Comparison of ENCODE assay signal across 9 cellular contexts in genomic region chr10:124064676-124065075, GRCh38. TPM values are rescaled to one million over a fixed set of nuclear protein-coding genes. Genes with fewer than 3 reads are reported as not detected.
DNase-seq lines count a peak whose midpoint lies in the region; ATAC-seq, FAIRE-seq and TF ChIP-seq lines count a peak whose summit lies in the region.
"Had no signal": no experiment of that assay in that cellular context is flagged by ENCODE, and none has a peak within 500 bp of the region (broad histone marks: within the 10 kb centered on the region; RNA-seq: fewer than 3 reads in every experiment).

No MANE protein-coding gene starts in this region.

- H3K27ac Mint-ChIP-seq in IgD-negative memory B cell (peak overlapping the region; percentile 25 to 93 (median 80)), activated B cell treated with CpG ODN at 0.5 μM for 24 hours (peak overlapping the region; percentile 87), memory B cell (peak overlapping the region; percentile 91)

- intact Hi-C loops in activated B cell treated with CpG ODN at 0.5 μM for 24 hours (cut with micrococcal nuclease): no loop called here

- TF ChIP-seq EP300 in A549 (IDR thresholded peaks at IDR 0.05): no peak

- H3K9me3 Mint-ChIP-seq in IgD-negative memory B cell (no peaks in the 10 kb centered on the region), activated B cell treated with CpG ODN at 0.5 μM for 24 hours (no peaks in the 10 kb centered on the region), memory B cell (no peaks in the 10 kb centered on the region)

- H3K4me1 Mint-ChIP-seq in IgD-negative memory B cell (peaks cover 50 to 51% (median 50%) of the 10 kb centered on the region in 3 donors), activated B cell treated with CpG ODN at 0.5 μM for 24 hours (peaks cover 68% of the 10 kb centered on the region), memory B cell (peaks cover 34% of the 10 kb centered on the region)

- WGBS in A549 (ENCODE audit: missing lambda C conversion rate): 90% methylated on average over 6 of the region's 6 CpGs

- FAIRE-seq in A549 (lab: Jason Lieb, UNC): no peak
- FAIRE-seq in RCC 7860 (lab: Jason Lieb, UNC): no peak

- peak overlapping the region; percentile 58 for H3K4me2 ChIP-seq in A549

- DNase-seq in A549 (ENCODE audit: low read depth in 1 of 2, low spot score in 1 of 2): no peak
- DNase-seq in activated B cell treated with CpG ODN at 0.5 μM for 24 hours: no peak
- peak in 1 of 2 donors; percentile 20 for DNase-seq in memory B cell (ENCODE audit: low spot score in 2 of 2)
- DNase-seq in NCI-H128 (lab: John Stamatoyannopoulos, UW; ENCODE audit: unreplicated experiment): no peak
- DNase-seq in RCC 7860 (ENCODE audit: low spot score): no peak
- DNase-seq: cortex of kidney had no signal

- peaks cover 16% of the 10 kb centered on the region for H3K4me1 ChIP-seq in A549

- TF ChIP-seq CTCF in A549 (IDR thresholded peaks at IDR 0.05) (no peak), activated B cell treated with CpG ODN at 0.5 μM for 24 hours (IDR thresholded peaks at IDR 0.05) (no peak)

- peak overlapping the region in 1 of 2 experiments; percentile 45; a peak in 2 of 6 replicates for H3K27ac ChIP-seq in A549

- no peak for ATAC-seq in A549
- ATAC-seq in activated B cell treated with CpG ODN at 0.5 μM for 24 hours (ENCODE audit: low read depth): peak; percentile 61
- ATAC-seq in memory B cell (ENCODE audit: low read depth): peak; percentile 81
- ATAC-seq in GM21717 (IDR thresholded peaks at IDR 0.05; ENCODE audit: unreplicated experiment): no peak
- no peak for ATAC-seq in GM21825 (IDR thresholded peaks at IDR 0.05; ENCODE audit: unreplicated experiment)

- H3K9me3 ChIP-seq in A549: no peaks in the 10 kb centered on the region

- CTCF ChIA-PET in A549 (lab: Yijun Ruan, JAX): no interaction called here
- CTCF ChIA-PET in activated B cell treated with CpG ODN at 0.5 μM for 24 hours (lab: Charles Lee): no interaction called here

- peak overlapping the region; percentile 3 to 89 (median 78) for H3K4me3 Mint-ChIP-seq in IgD-negative memory B cell
- peak overlapping the region; percentile 58 for H3K4me3 Mint-ChIP-seq in activated B cell treated with CpG ODN at 0.5 μM for 24 hours
- H3K4me3 Mint-ChIP-seq in memory B cell: peak overlapping the region; percentile 88

- POLR2A ChIA-PET in A549 (lab: Yijun Ruan, JAX): interaction anchor here (1.3 kb wide), 1 partner anchor 22 kb away, joined by 3 read pairs; no protein-coding TSS in a partner anchor
- POLR2A ChIA-PET in activated B cell treated with CpG ODN at 0.5 μM for 24 hours (lab: Charles Lee): interaction anchor here (0.8 to 1.5 kb wide), 4 partner anchors 29 to 823 kb away, joined by 3 to 7 read pairs (median 4); partner anchors contain the start of gene CHST15

- no peaks in the 10 kb centered on the region for H3K27me3 Mint-ChIP-seq in IgD-negative memory B cell
- H3K27me3 Mint-ChIP-seq in activated B cell treated with CpG ODN at 0.5 μM for 24 hours: no peaks in the 10 kb centered on the region
- no peaks in the 10 kb centered on the region for H3K27me3 Mint-ChIP-seq in memory B cell

- peaks cover 13% of the 10 kb centered on the region for H3K36me3 Mint-ChIP-seq in IgD-negative memory B cell
- H3K36me3 Mint-ChIP-seq in activated B cell treated with CpG ODN at 0.5 μM for 24 hours (ENCODE audit: low read depth): no peaks in the 10 kb centered on the region
- H3K36me3 Mint-ChIP-seq in memory B cell: peaks cover 2% of the 10 kb centered on the region

- no peak for TF ChIP-seq RAD21 in A549 (conservative IDR thresholded peaks at IDR 0.05 in 1 of 2, IDR thresholded peaks at IDR 0.05 in 1 of 2)

- TF ChIP-seq POLR2A in A549 (IDR thresholded peaks at IDR 0.05; ENCODE audit: low read length): no peak

- no peak overlapping the region for H3K4me3 ChIP-seq in A549

TF ChIP-seq in A549, 52 proteins besides CTCF, POLR2A, EP300 and RAD21:
- no peak for TF ChIP-seq EHF (CRISPR knock-in tag; IDR thresholded peaks at IDR 0.05)
- TF ChIP-seq, protein P1, sequence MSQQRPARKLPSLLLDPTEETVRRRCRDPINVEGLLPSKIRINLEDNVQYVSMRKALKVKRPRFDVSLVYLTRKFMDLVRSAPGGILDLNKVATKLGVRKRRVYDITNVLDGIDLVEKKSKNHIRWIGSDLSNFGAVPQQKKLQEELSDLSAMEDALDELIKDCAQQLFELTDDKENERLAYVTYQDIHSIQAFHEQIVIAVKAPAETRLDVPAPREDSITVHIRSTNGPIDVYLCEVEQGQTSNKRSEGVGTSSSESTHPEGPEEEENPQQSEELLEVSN (IDR thresholded peaks at IDR 0.05; ENCODE audit: borderline replicate concordance, low read depth): no peak
- TF ChIP-seq GATA3 (IDR thresholded peaks at IDR 0.05; ENCODE audit: borderline replicate concordance): no peak
- no peak for TF ChIP-seq ZC3H11A (IDR thresholded peaks at IDR 0.05)
- TF ChIP-seq RNF2 (IDR thresholded peaks at IDR 0.05; ENCODE audit: borderline replicate concordance, low read depth): no peak
- TF ChIP-seq CHD2 (IDR thresholded peaks at IDR 0.05; ENCODE audit: low read length, partially characterized antibody): no peak
- TF ChIP-seq SREBF2 (IDR thresholded peaks at IDR 0.05): no peak
- no peak for TF ChIP-seq USF2 (IDR thresholded peaks at IDR 0.05)

RNA-seq across cellular contexts. Expression of gene CHST15, which starts 28.7 kb away (rescaled TPM):
- polyA plus RNA-seq in A549 (2011; rRNA removed): 10.3 and 10.4 TPM in 2 replicates
- 2.5 and 3.2 TPM in 2 replicates for polyA plus RNA-seq in A549 (2012; cell fraction: cytosol; rRNA removed)
- 3.5 and 4.5 TPM in 2 replicates for polyA plus RNA-seq in A549 (2012; cell fraction: nucleus; rRNA removed)
- polyA plus RNA-seq in A549 (2017; fragmentation: RNase III; extraction: RNeasy Plus Mini Kit Qiagen cat#74134 plus additional on column Dnase treatment): 5.1 to 5.8 TPM (median 5.6 TPM) in 3 replicates
- polyA minus RNA-seq in A549 (2011; rRNA and poly(A)+ RNA removed): 12.5 and 12.6 TPM in 2 replicates
- polyA plus RNA-seq in IgD-negative memory B cell: 15.4 TPM
- 12.1 and 13.8 TPM in 2 replicates for total RNA-seq in activated B cell treated with CpG ODN at 0.5 μM for 24 hours

Comparison
In these comparisons a context has a peak if more than half of its experiments do, and no peak if none do; other contexts are left out.
1. ATAC-seq: peak in activated B cell treated with CpG ODN at 0.5 μM for 24 hours (single experiment) and memory B cell (single experiment); none in A549 (0 of 2), GM21717 (single experiment) and GM21825 (single experiment).
2. Peak in every context shown above with its lines, with median percentiles within 50 percentile points of each other: H3K27ac Mint-ChIP-seq and H3K4me3 Mint-ChIP-seq.